In the genomic region with DNA sequence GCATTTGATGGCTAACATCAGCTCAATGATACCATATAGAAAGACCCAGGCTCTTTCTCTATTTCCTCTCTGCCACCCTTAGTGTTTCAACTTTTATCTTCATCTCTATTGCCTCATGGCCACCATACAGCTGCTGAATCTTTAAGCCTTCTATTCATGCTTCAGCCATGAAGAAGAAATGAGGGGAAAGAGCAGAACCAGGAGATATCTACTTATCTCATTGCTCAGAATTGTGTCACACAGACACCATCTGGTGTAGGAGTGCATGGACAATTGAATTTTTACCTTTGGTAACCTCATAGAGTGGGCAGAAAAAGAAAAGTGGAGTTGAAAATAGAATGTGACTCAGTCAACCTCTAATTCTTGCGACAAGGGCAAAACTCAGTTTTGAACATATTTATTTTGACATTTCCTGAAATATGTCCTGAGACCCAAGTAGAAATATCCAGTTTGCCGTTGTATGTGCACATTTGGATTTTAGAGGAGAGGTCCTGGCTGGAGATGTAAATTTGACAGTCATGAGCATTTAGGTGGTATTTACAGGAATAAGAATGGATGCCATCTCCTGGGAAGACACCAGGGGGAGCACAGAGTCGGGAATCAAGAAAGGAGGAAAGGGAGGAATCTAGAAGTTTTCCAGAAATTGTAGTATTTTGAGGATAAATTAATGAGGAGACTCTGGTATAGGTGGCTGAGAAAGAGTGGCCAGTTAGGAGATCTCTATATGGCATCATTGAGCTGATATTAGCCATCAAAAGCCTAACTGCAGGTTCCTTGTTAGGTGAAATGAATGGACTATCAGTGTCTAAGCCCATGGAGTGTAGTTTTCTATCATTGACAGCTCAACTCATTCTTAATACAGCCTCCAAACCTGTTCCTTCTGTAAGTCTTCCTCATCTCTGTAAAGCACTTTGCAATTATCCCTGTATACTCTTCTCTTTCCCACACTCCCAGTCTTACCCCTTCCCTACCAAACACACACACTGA, we compare ENCODE assay signal across 8 cellular contexts. TPM values are rescaled to one million over a fixed set of nuclear protein-coding genes. Genes with fewer than 3 reads are reported as not detected.
DNase-seq lines count a peak whose midpoint lies in the region; ATAC-seq and TF ChIP-seq lines count a peak whose summit lies in the region.

No MANE protein-coding gene starts in this region.

- H3K4me3 ChIP-seq in breast epithelium (no peak overlapping the region), right lobe of liver (no peak overlapping the region)

- no peak for TF ChIP-seq EP300 in Ishikawa (IDR thresholded peaks at IDR 0.05; ENCODE audit: borderline replicate concordance)

- TF ChIP-seq POLR2A in breast epithelium (IDR thresholded peaks at IDR 0.05) (no peak), right lobe of liver (IDR thresholded peaks at IDR 0.05) (no peak)

- H3K9me3 ChIP-seq in breast epithelium (no peaks in the 10 kb centered on the region), right lobe of liver (no peaks in the 10 kb centered on the region)

- H3K4me1 ChIP-seq in breast epithelium (no peaks in the 10 kb centered on the region), right lobe of liver (no peaks in the 10 kb centered on the region)

- TF ChIP-seq RAD21 in Ishikawa (IDR thresholded peaks at IDR 0.05; ENCODE audit: low read depth), result peak; percentile 70

- TF ChIP-seq CTCF in breast epithelium (IDR thresholded peaks at IDR 0.05) (peak in 2 of 3 donors; percentile 63 to 75), right lobe of liver (IDR thresholded peaks at IDR 0.05) (peak; percentile 74 to 92 (median 78))

- H3K27ac ChIP-seq in breast epithelium, result no peak overlapping the region
- H3K27ac ChIP-seq in right lobe of liver, result no peak overlapping the region

- DNase-seq in COLO829 (ENCODE audit: low spot score), result peak; percentile 24
- no peak for DNase-seq in breast epithelium (ENCODE audit: low spot score in 2 of 2)
- DNase-seq in right lobe of liver, result no peak

- ATAC-seq in right lobe of liver (peak; percentile 68 to 78 (median 75)), GM19351 (IDR thresholded peaks at IDR 0.05; ENCODE audit: unreplicated experiment) (no peak), HG03159 (IDR thresholded peaks at IDR 0.05; ENCODE audit: unreplicated experiment) (no peak), GM21381 (IDR thresholded peaks at IDR 0.05; ENCODE audit: unreplicated experiment) (no peak), GM18520 (IDR thresholded peaks at IDR 0.05; ENCODE audit: unreplicated experiment) (no peak)

- no peaks in the 10 kb centered on the region for H3K27me3 ChIP-seq in breast epithelium
- H3K27me3 ChIP-seq in right lobe of liver, result no peaks in the 10 kb centered on the region

- H3K36me3 ChIP-seq in breast epithelium (no peaks in the 10 kb centered on the region), right lobe of liver (no peaks in the 10 kb centered on the region)

- 35% methylated on average over 3 of the region's 3 CpGs for WGBS in right lobe of liver (ENCODE audit: insufficient coverage, low coverage, low lambda C conversion rate, missing lambda C conversion rate)

- intact Hi-C loops in breast epithelium (cut with DNase I; ENCODE audit: low total_unique reads), result no loop called here
- intact Hi-C loops in right lobe of liver (cut with DNase I), result loop anchor here in 1 of 2 donors (10.0 kb wide), 1 partner anchor 317 kb away; no protein-coding TSS in a partner anchor

TF ChIP-seq in Ishikawa, 13 proteins besides CTCF, POLR2A, EP300 and RAD21:
- TF ChIP-seq, protein P1, sequence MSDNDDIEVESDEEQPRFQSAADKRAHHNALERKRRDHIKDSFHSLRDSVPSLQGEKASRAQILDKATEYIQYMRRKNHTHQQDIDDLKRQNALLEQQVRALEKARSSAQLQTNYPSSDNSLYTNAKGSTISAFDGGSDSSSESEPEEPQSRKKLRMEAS (IDR thresholded peaks at IDR 0.05), result no peak
- TF ChIP-seq FOXM1 (IDR thresholded peaks at IDR 0.05; ENCODE audit: borderline replicate concordance, low read depth) (no peak), YY1 (IDR thresholded peaks at IDR 0.05; ENCODE audit: low read depth) (no peak), CEBPB (IDR thresholded peaks at IDR 0.05) (no peak), CREB1 (IDR thresholded peaks at IDR 0.05; ENCODE audit: low read depth) (no peak), REST (IDR thresholded peaks at IDR 0.05; ENCODE audit: low read depth) (no peak), ZBTB7A (IDR thresholded peaks at IDR 0.05; ENCODE audit: low read depth) (no peak), TCF12 (IDR thresholded peaks at IDR 0.05; ENCODE audit: low read depth) (no peak), TAF1 (IDR thresholded peaks at IDR 0.05; ENCODE audit: low read depth) (no peak), USF1 (IDR thresholded peaks at IDR 0.05) (no peak), NFIC (IDR thresholded peaks at IDR 0.05) (no peak), TEAD4 (IDR thresholded peaks at IDR 0.05) (no peak), EGR1 (IDR thresholded peaks at IDR 0.05) (no peak)

RNA-seq across cellular contexts. Expression of gene GAPT, which starts 7.0 kb away (rescaled TPM):
- total RNA-seq in breast epithelium, result 1 to 10 TPM; 1.2 to 3.8 (median 1.3) TPM
- total RNA-seq in right lobe of liver, result under 1 TPM in 4 of 6 experiments, not detected in 2; 0.07 to 0.74 (median 0.29) TPM

RNA-seq across cellular contexts. Expression of gene PLK2, which starts 38.4 kb away (rescaled TPM):
- total RNA-seq in breast epithelium, result 100 to 1,000 TPM in 2 of 3 donors, 10 to 100 TPM in 1; 29.0 to 384 (median 177) TPM
- 10 to 100 TPM in 5 of 6 experiments, 1 to 10 TPM in 1; 9.3 to 54.7 (median 22.8) TPM for total RNA-seq in right lobe of liver

Comparison
In these comparisons a context has a peak if more than half of its experiments do, and no peak if none do; other contexts are left out.
1. ATAC-seq: peak in right lobe of liver (4 of 4); none in GM19351 (single experiment), HG03159 (single experiment), GM21381 (single experiment) and GM18520 (single experiment).